In genomic region chr18:70046207-70046606, GRCh38 we compare ENCODE assay signal across 12 cellular contexts.
A peak's percentile ranks its signal among the peaks of the same experiment; 100 is the strongest.
DNase-seq lines count a peak whose midpoint lies in the region; ATAC-seq and TF ChIP-seq lines count a peak whose summit lies in the region.
"Had no signal": no experiment of that assay in that cellular context is flagged by ENCODE, and none has a peak within 500 bp of the region (broad histone marks: within the 10 kb centered on the region; RNA-seq: fewer than 3 reads in every experiment).

No MANE protein-coding gene starts in this region.

- H3K27me3 ChIP-seq in gastroesophageal sphincter (no peaks in the 10 kb centered on the region), suprapubic skin (no peaks in the 10 kb centered on the region)
- H3K27me3 ChIP-seq: tibial artery had no signal

- H3K4me3 ChIP-seq in gastroesophageal sphincter = no peak overlapping the region
- no peak overlapping the region for H3K4me3 ChIP-seq in suprapubic skin
- H3K4me3 ChIP-seq: SK-N-MC, tibial artery had no signal

- H3K9me3 ChIP-seq in gastroesophageal sphincter (no peaks in the 10 kb centered on the region), suprapubic skin (no peaks in the 10 kb centered on the region)
- H3K9me3 ChIP-seq: tibial artery had no signal

- H3K9me3 Mint-ChIP-seq in osteocyte (ENCODE audit: unreplicated experiment) = no peaks in the 10 kb centered on the region

- H3K36me3 ChIP-seq in gastroesophageal sphincter (peaks cover 0 to 10% of the 10 kb centered on the region in 2 donors), suprapubic skin (peaks cover 13% of the 10 kb centered on the region)

- H3K4me1 ChIP-seq in gastroesophageal sphincter = no peaks in the 10 kb centered on the region
- H3K4me1 ChIP-seq in suprapubic skin = peaks cover 4% of the 10 kb centered on the region

- peaks cover 7% of the 10 kb centered on the region for H3K36me3 Mint-ChIP-seq in osteocyte (ENCODE audit: unreplicated experiment)

- H3K4me3 Mint-ChIP-seq in osteocyte (ENCODE audit: unreplicated experiment) = no peak overlapping the region

- H3K27ac Mint-ChIP-seq in osteocyte (ENCODE audit: unreplicated experiment) = peak overlapping the region; percentile 14

- DNase-seq in GM03348 (ENCODE audit: low spot score) (peak; percentile 41), amniotic epithelial cell (ENCODE audit: low read depth) (peak; percentile 76), osteocyte (ENCODE audit: extremely low spot score, unreplicated experiment) (no peak), suprapubic skin (ENCODE audit: low spot score in 2 of 2) (no peak), NCI-H2107 (lab: John Stamatoyannopoulos, UW) (no peak), HuH-7.5 (ENCODE audit: low spot score) (no peak)
- DNase-seq in activated T-cell treated with anti-CD3 and anti-CD28 coated beads, Interleukin-2, amount 50 U/mL, for 1 hour = no peak
- DNase-seq: activated gamma-delta T cell treated with Interleukin-2 at 50 U/mL for 16 hours, MV-4-11, tibial artery had no signal

- H3K27ac ChIP-seq in gastroesophageal sphincter = no peak overlapping the region
- H3K27ac ChIP-seq in suprapubic skin = no peak overlapping the region
- H3K27ac ChIP-seq: SK-N-MC had no signal

- TF ChIP-seq CTCF in gastroesophageal sphincter (IDR thresholded peaks at IDR 0.05) = no peak
- TF ChIP-seq CTCF in osteocyte (IDR thresholded peaks at IDR 0.05) = no peak
- TF ChIP-seq CTCF in suprapubic skin (IDR thresholded peaks at IDR 0.05) = no peak

- TF ChIP-seq POLR2A in gastroesophageal sphincter (IDR thresholded peaks at IDR 0.05) = no peak
- TF ChIP-seq POLR2A in suprapubic skin (IDR thresholded peaks at IDR 0.05) = no peak

- TF ChIP-seq EP300 in gastroesophageal sphincter (IDR thresholded peaks at IDR 0.05) (no peak), suprapubic skin (IDR thresholded peaks at IDR 0.05) (no peak)

- peak; percentile 53 for ATAC-seq in gastroesophageal sphincter

- WGBS in gastroesophageal sphincter (ENCODE audit: low coverage in 1 of 2), 2 donors = 80 to 100% methylated on average over 1 of the region's 2 CpGs
- WGBS in suprapubic skin = 67% methylated on average over 2 of the region's 2 CpGs

- H3K4me1 Mint-ChIP-seq in osteocyte (ENCODE audit: unreplicated experiment) = peaks cover 43% of the 10 kb centered on the region

- H3K27me3 Mint-ChIP-seq in osteocyte (ENCODE audit: unreplicated experiment) = no peaks in the 10 kb centered on the region

Comparison
In these comparisons a context has a peak if more than half of its experiments do, and no peak if none do; other contexts are left out.
1. DNase-seq: peak in GM03348 (single experiment) and amniotic epithelial cell (single experiment); none in osteocyte (single experiment), suprapubic skin (0 of 2), NCI-H2107 (single experiment), HuH-7.5 (single experiment) and activated T-cell treated with anti-CD3 and anti-CD28 coated beads, Interleukin-2, amount 50 U/mL, for 1 hour (single experiment).